1 cellular context compared by ENCODE assay signal in genomic region chr16:3099732-3100499, GRCh38.
TF ChIP-seq lines count a peak whose summit lies in the region.

No MANE protein-coding gene starts in this region.

TF ChIP-seq in K562, 482 proteins besides CTCF, POLR2A, EP300 and RAD21 (continued from another document):
- TF ChIP-seq TAF1 (IDR thresholded peaks at IDR 0.05; ENCODE audit: control insufficient read depth, extremely low read depth, insufficient read depth, low read length, severe bottlenecking), result peak; percentile 36
TF ChIP-seq in K562: peak in this region for 31.
